8 cellular contexts compared by ENCODE assay signal in genomic region chr19:40777795-40778044, GRCh38. TPM values are rescaled to one million over a fixed set of nuclear protein-coding genes. Genes with fewer than 3 reads are reported as not detected.
DNase-seq lines count a peak whose midpoint lies in the region; ATAC-seq and TF ChIP-seq lines count a peak whose summit lies in the region.

No MANE protein-coding gene starts in this region.

- peak overlapping the region; percentile 83 to 86 for H3K4me3 ChIP-seq in foreskin fibroblast (ENCODE audit: low read depth in 1 of 2, low read length in 2 of 2)
- H3K4me3 ChIP-seq in skeletal muscle satellite cell (ENCODE audit: low read length), result peak overlapping the region; percentile 83

- H3K9ac ChIP-seq in skeletal muscle satellite cell (ENCODE audit: low read depth, low read length), result peak overlapping the region; percentile 88

- H3K4me1 Mint-ChIP-seq in T-helper 17 cell, result peaks cover 29% of the 10 kb centered on the region

- no peaks in the 10 kb centered on the region for H3K36me3 ChIP-seq in skeletal muscle satellite cell (ENCODE audit: insufficient read depth, low read length)

- no peaks in the 10 kb centered on the region for H3K27me3 Mint-ChIP-seq in T-helper 17 cell

- peak overlapping the region; percentile 97 for H3K4me2 ChIP-seq in skeletal muscle satellite cell (ENCODE audit: low read length)

- peaks cover 14% of the 10 kb centered on the region for H3K36me3 Mint-ChIP-seq in T-helper 17 cell (ENCODE audit: low read depth)

- no peak for TF ChIP-seq CTCF in foreskin fibroblast (IDR thresholded peaks at IDR 0.05; ENCODE audit: low read depth, low read length)

- H3K4me3 Mint-ChIP-seq in T-helper 17 cell, result peak overlapping the region; percentile 92

- H3K9me3 ChIP-seq in T-helper 17 cell (ENCODE audit: control insufficient read depth, low read length, poor library complexity, severe bottlenecking) (no peaks in the 10 kb centered on the region), skeletal muscle satellite cell (replicated peaks; ENCODE audit: low read length) (no peaks in the 10 kb centered on the region)

- peak; percentile 71 for TF ChIP-seq POLR2A in GM19193 (IDR thresholded peaks at IDR 0.05; ENCODE audit: extremely low read depth, insufficient read depth, insufficient read length)

- peak overlapping the region; percentile 93 for H3K27ac Mint-ChIP-seq in T-helper 17 cell

- ATAC-seq in T-helper 17 cell, result no peak
- ATAC-seq in GM21515 (IDR thresholded peaks at IDR 0.05; ENCODE audit: unreplicated experiment), result no peak
- ATAC-seq in HG03025 (IDR thresholded peaks at IDR 0.05; ENCODE audit: low FRiP score, unreplicated experiment), result no peak

- DNase-seq in T-helper 17 cell (no peak), foreskin fibroblast (no peak), NCI-H526 (lab: John Stamatoyannopoulos, UW) (no peak), NOMO-1 treated with DMSO at 0.1 percent for 48 hours (lab: John Stamatoyannopoulos, UW; ENCODE audit: unreplicated experiment) (no peak)

- H3K4me1 ChIP-seq in skeletal muscle satellite cell (ENCODE audit: control insufficient read depth, insufficient read depth, low read length), result peaks cover 14% of the 10 kb centered on the region

- H3K27me3 ChIP-seq in skeletal muscle satellite cell (ENCODE audit: control insufficient read depth, insufficient read depth, low read length), result no peaks in the 10 kb centered on the region

RNA-seq across cellular contexts. Expression of gene RAB4B, which starts 0.3 kb away (rescaled TPM):
- total RNA-seq in T-helper 17 cell, result 10 to 100 TPM; 52.4 to 55.4 TPM
- total RNA-seq in skeletal muscle satellite cell (2012; rRNA removed), result 7.6 and 10.6 TPM in 2 replicates

RNA-seq across cellular contexts. Expression of gene MIA, which starts 2.4 kb away (rescaled TPM):
- not detected for total RNA-seq in T-helper 17 cell
- not detected in 2 replicates for total RNA-seq in skeletal muscle satellite cell (2012; rRNA removed)

RNA-seq across cellular contexts. Expression of gene EGLN2, which starts 21.3 kb away (rescaled TPM):
- total RNA-seq in T-helper 17 cell, result 100 to 1,000 TPM; 112 to 131 TPM
- total RNA-seq in skeletal muscle satellite cell (2012; rRNA removed), result 55.3 and 73.3 TPM in 2 replicates

RNA-seq across cellular contexts. Expression of gene SNRPA, which starts 26.7 kb away (rescaled TPM):
- total RNA-seq in T-helper 17 cell, result 10 to 100 TPM; 67.3 to 81.8 TPM
- total RNA-seq in skeletal muscle satellite cell (2012; rRNA removed), result 35.7 and 46.7 TPM in 2 replicates

RNA-seq across cellular contexts. Expression of gene ACTMAP, which starts 27.4 kb away (rescaled TPM):
- total RNA-seq in T-helper 17 cell, result 1 to 10 TPM; 6.7 to 7.8 TPM
- total RNA-seq in skeletal muscle satellite cell (2012; rRNA removed), result 0.25 and 0.44 TPM in 2 replicates
